In the genomic region with DNA sequence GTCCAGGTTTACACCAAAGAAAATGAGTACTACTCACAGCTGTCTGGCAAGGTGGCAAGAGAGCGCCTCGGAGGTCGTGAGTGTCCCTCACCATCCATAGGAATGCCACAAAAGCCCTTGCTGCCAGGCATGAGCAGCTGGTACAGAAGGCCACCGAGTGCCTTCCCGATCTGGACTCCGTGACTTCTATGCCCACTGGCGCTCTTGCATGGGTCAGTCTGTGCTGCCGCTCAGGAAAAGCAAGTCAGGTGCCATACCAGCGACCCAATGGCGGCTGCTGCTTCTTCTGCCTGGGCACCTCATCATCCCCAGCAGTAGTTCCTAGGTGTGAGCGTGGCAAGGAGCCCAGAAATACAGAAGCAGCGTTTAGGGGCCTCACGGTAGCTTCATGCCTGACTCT, we compare ENCODE assay signal across 1 cellular context.
A peak's percentile ranks its signal among the peaks of the same experiment; 100 is the strongest.
TF ChIP-seq lines count a peak whose summit lies in the region.

No MANE protein-coding gene starts in this region.

TF ChIP-seq in K562, 482 proteins besides CTCF, POLR2A, EP300 and RAD21:
- TF ChIP-seq, protein P1, sequence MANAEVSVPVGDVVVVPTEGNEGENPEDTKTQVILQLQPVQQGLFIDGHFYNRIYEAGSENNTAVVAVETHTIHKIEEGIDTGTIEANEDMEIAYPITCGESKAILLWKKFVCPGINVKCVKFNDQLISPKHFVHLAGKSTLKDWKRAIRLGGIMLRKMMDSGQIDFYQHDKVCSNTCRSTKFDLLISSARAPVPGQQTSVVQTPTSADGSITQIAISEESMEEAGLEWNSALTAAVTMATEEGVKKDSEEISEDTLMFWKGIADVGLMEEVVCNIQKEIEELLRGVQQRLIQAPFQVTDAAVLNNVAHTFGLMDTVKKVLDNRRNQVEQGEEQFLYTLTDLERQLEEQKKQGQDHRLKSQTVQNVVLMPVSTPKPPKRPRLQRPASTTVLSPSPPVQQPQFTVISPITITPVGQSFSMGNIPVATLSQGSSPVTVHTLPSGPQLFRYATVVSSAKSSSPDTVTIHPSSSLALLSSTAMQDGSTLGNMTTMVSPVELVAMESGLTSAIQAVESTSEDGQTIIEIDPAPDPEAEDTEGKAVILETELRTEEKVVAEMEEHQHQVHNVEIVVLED (CRISPR knock-in tag; IDR thresholded peaks at IDR 0.05) = no peak
- TF ChIP-seq ZNF224 (CRISPR knock-in tag; IDR thresholded peaks at IDR 0.05) (no peak), ZNF274 (IDR thresholded peaks at IDR 0.05; ENCODE audit: borderline replicate concordance, low read depth, low read length) (no peak), IRF2 (CRISPR knock-in tag; IDR thresholded peaks at IDR 0.05) (0 out of 2 replicates have a peak, but pooled peaks have one; percentile 58), TCF7L2 (IDR thresholded peaks at IDR 0.05; ENCODE audit: low read depth, low read length) (no peak), ZNF124 (CRISPR knock-in tag; IDR thresholded peaks at IDR 0.05) (0 out of 2 replicates have a peak, but pooled peaks have one; percentile 48)
- TF ChIP-seq, protein P2, sequence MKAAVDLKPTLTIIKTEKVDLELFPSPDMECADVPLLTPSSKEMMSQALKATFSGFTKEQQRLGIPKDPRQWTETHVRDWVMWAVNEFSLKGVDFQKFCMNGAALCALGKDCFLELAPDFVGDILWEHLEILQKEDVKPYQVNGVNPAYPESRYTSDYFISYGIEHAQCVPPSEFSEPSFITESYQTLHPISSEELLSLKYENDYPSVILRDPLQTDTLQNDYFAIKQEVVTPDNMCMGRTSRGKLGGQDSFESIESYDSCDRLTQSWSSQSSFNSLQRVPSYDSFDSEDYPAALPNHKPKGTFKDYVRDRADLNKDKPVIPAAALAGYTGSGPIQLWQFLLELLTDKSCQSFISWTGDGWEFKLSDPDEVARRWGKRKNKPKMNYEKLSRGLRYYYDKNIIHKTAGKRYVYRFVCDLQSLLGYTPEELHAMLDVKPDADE (conservative IDR thresholded peaks at IDR 0.05; ENCODE audit: control insufficient read depth, low read depth, low read length) = no peak
- TF ChIP-seq, protein P3, sequence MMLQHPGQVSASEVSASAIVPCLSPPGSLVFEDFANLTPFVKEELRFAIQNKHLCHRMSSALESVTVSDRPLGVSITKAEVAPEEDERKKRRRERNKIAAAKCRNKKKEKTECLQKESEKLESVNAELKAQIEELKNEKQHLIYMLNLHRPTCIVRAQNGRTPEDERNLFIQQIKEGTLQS (IDR thresholded peaks at IDR 0.05) = no peak
- TF ChIP-seq, protein P3 (CRISPR knock-in tag; conservative IDR thresholded peaks at IDR 0.05) = no peak
